Comparison of ENCODE assay signal across 9 cellular contexts in the genomic region with DNA sequence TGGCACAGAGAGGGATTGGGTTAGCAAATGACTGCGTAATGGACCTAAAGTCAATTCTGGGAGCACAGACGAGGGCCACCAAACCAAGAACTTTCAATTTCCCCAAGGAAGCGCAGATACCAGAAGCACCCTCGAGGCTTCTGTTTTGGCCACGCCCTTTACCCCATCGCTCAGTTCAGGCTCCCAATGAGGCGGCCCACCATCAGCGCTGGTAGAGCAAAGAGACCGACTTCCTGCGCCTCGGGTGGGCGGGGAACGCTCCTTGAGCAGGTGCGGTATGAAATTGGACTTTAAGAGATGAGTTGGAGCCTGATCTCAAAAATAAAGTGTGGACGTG. TPM values are rescaled to one million over a fixed set of nuclear protein-coding genes. Genes with fewer than 3 reads are reported as not detected.
A peak's percentile ranks its signal among the peaks of the same experiment; 100 is the strongest.
DNase-seq lines count a peak whose midpoint lies in the region; ATAC-seq and TF ChIP-seq lines count a peak whose summit lies in the region.
"Had no signal": no experiment of that assay in that cellular context is flagged by ENCODE, and none has a peak within 500 bp of the region (broad histone marks: within the 10 kb centered on the region; RNA-seq: fewer than 3 reads in every experiment).

No MANE protein-coding gene starts in this region.

- peaks cover 0 to 6% (median 0%) of the 10 kb centered on the region in 11 experiments; a peak in 2 of 22 replicates for H4K20me1 ChIP-seq in BLaER1 treated with 17β-estradiol and CSF1 and Interleukin-3, amounts not matched to agents 10 nM and 100 nM

- peaks cover 27% of the 10 kb centered on the region for H3K27me3 Mint-ChIP-seq in chondrocyte (ENCODE audit: low read depth)
- H3K27me3 Mint-ChIP-seq in nephron (ENCODE audit: low read depth), result peaks cover 35% of the 10 kb centered on the region

- WGBS in HUES64, result 12% methylated on average over 15 of the region's 15 CpGs

- no peak for ATAC-seq in GM19035 (IDR thresholded peaks at IDR 0.05; ENCODE audit: unreplicated experiment)

- peak overlapping the region; percentile 94 to 100 (median 99) for H3K4me2 ChIP-seq in BLaER1 treated with 17β-estradiol and CSF1 and Interleukin-3, amounts not matched to agents 10 nM and 100 nM

- DNase-seq in chondrocyte (ENCODE audit: low spot score), result no peak
- DNase-seq in LoVo (ENCODE audit: low spot score), result no peak
- no peak for DNase-seq in activated CD8-positive, alpha-beta memory T cell treated with anti-CD3 and anti-CD28 coated beads, Interleukin-2, amount 50 U/mL, for 48 hours
- DNase-seq in NCI-H2107 (lab: John Stamatoyannopoulos, UW), result no peak
- DNase-seq: NCI-H1436 treated with DMSO at 0.1 percent for 48 hours had no signal

- peak overlapping the region in 4 of 11 experiments; percentile 45 to 58 (median 54); a peak in 6 of 22 replicates for H3K27ac ChIP-seq in BLaER1 treated with 17β-estradiol and CSF1 and Interleukin-3, amounts not matched to agents 10 nM and 100 nM
- no peak overlapping the region for H3K27ac ChIP-seq in HUES64 (ENCODE audit: low read depth, low read length)

- no peaks in the 10 kb centered on the region for H3K9me3 Mint-ChIP-seq in chondrocyte (ENCODE audit: low read depth)
- H3K9me3 Mint-ChIP-seq in nephron, result no peaks in the 10 kb centered on the region

- H3K4me3 ChIP-seq in BLaER1 treated with 17β-estradiol and CSF1 and Interleukin-3, amounts not matched to agents 10 nM and 100 nM, result peak overlapping the region; percentile 51 to 77 (median 70)
- H3K4me3 ChIP-seq in HUES64 (ENCODE audit: low read length), result peak overlapping the region; percentile 85

- no peaks in the 10 kb centered on the region for H3K9me3 ChIP-seq in BLaER1 treated with 17β-estradiol and CSF1 and Interleukin-3, amounts not matched to agents 10 nM and 100 nM (replicated peaks in 1 of 11)
- no peaks in the 10 kb centered on the region for H3K9me3 ChIP-seq in HUES64 (ENCODE audit: insufficient read depth, low read depth, low read length)

- H3K4me1 Mint-ChIP-seq in chondrocyte (ENCODE audit: low read depth) (peaks cover 13% of the 10 kb centered on the region), nephron (peaks cover 27% of the 10 kb centered on the region)

- H3K27me3 ChIP-seq in BLaER1 treated with 17β-estradiol and CSF1 and Interleukin-3, amounts not matched to agents 10 nM and 100 nM, result peaks cover 30 to 46% (median 40%) of the 10 kb centered on the region in 11 experiments
- H3K27me3 ChIP-seq in HUES64 (ENCODE audit: insufficient read depth, low read length), result peaks cover 49% of the 10 kb centered on the region

- no peaks in the 10 kb centered on the region for H3K36me3 Mint-ChIP-seq in chondrocyte (ENCODE audit: low read depth)
- H3K36me3 Mint-ChIP-seq in nephron (ENCODE audit: low read depth), result no peaks in the 10 kb centered on the region

- H3K9ac ChIP-seq in BLaER1 treated with 17β-estradiol and CSF1 and Interleukin-3, amounts not matched to agents 10 nM and 100 nM, result peak overlapping the region in 9 of 11 experiments; percentile 53 to 78 (median 71); a peak in 18 of 22 replicates
- H3K9ac ChIP-seq in HUES64 (ENCODE audit: low read depth, low read length), result peak overlapping the region; percentile 76

- H3K36me3 ChIP-seq in BLaER1 treated with 17β-estradiol and CSF1 and Interleukin-3, amounts not matched to agents 10 nM and 100 nM, result no peaks in the 10 kb centered on the region
- H3K36me3 ChIP-seq in HUES64 (ENCODE audit: insufficient read depth, low read length), result no peaks in the 10 kb centered on the region

- H3K4me1 ChIP-seq in BLaER1 treated with 17β-estradiol and CSF1 and Interleukin-3, amounts not matched to agents 10 nM and 100 nM, result peaks cover 6 to 22% (median 19%) of the 10 kb centered on the region in 10 experiments; a peak in 18 of 20 replicates
- H3K4me1 ChIP-seq in HUES64 (ENCODE audit: insufficient read depth, low read length), result peaks cover 5% of the 10 kb centered on the region

- H3K27ac Mint-ChIP-seq in chondrocyte (ENCODE audit: unreplicated experiment) (no peak overlapping the region), nephron (peak overlapping the region in 2 of 3 experiments; percentile 1 to 53)

- peak overlapping the region; percentile 74 for H3K4me3 Mint-ChIP-seq in chondrocyte (ENCODE audit: unreplicated experiment)
- H3K4me3 Mint-ChIP-seq in nephron, result peak overlapping the region; percentile 85

- TF ChIP-seq CTCF in chondrocyte (IDR thresholded peaks at IDR 0.05), result no peak
- TF ChIP-seq CTCF in nephron (IDR thresholded peaks at IDR 0.05; ENCODE audit: unreplicated experiment in 3 of 3), result no peak

RNA-seq across cellular contexts. Expression of gene SPSB4, which starts 0.6 kb away (rescaled TPM):
- 21.0 TPM for polyA plus RNA-seq in HUES64 (2013, experiment 1 of 2)
- polyA plus RNA-seq in HUES64 (2013, experiment 2 of 2), result 20.6 TPM
- total RNA-seq in chondrocyte, result 1.9 to 2.7 TPM (median 2.4 TPM) in 3 replicates
